Comparison of ENCODE assay signal across 8 cellular contexts in genomic region chr6:37207903-37208456, GRCh38. TPM values are rescaled to one million over a fixed set of nuclear protein-coding genes. Genes with fewer than 3 reads are reported as not detected.
A peak's percentile ranks its signal among the peaks of the same experiment; 100 is the strongest.
DNase-seq lines count a peak whose midpoint lies in the region; ATAC-seq, FAIRE-seq and TF ChIP-seq lines count a peak whose summit lies in the region.

No MANE protein-coding gene starts in this region.

- H3K9me3 ChIP-seq in AG04450 (ENCODE audit: control insufficient read depth, insufficient read depth, low read length) = no peaks in the 10 kb centered on the region
- no peaks in the 10 kb centered on the region for H3K9me3 ChIP-seq in gastroesophageal sphincter
- no peaks in the 10 kb centered on the region for H3K9me3 ChIP-seq in pancreas
- H3K9me3 ChIP-seq in transverse colon = no peaks in the 10 kb centered on the region

- H3K27ac ChIP-seq in AG04450 (ENCODE audit: low read depth, low read length) (no peak overlapping the region), gastroesophageal sphincter (no peak overlapping the region), pancreas (no peak overlapping the region), transverse colon (no peak overlapping the region)

- H3K36me3 ChIP-seq in gastroesophageal sphincter = no peaks in the 10 kb centered on the region
- no peaks in the 10 kb centered on the region for H3K36me3 ChIP-seq in pancreas
- H3K36me3 ChIP-seq in transverse colon = no peaks in the 10 kb centered on the region

- WGBS in gastroesophageal sphincter (ENCODE audit: low coverage in 1 of 2), 2 donors = 60 to 62% methylated on average over 7 of the region's 7 CpGs
- 62 to 69% methylated on average over 7 of the region's 7 CpGs for WGBS in pancreas, 2 donors
- 57 to 93% methylated on average over 3 to 7 of the region's 7 CpGs for WGBS in transverse colon (ENCODE audit: low coverage in 1 of 2), 2 donors

- POLR2A ChIA-PET in AG04450 (lab: Yijun Ruan, JAX) = no interaction called here

- TF ChIP-seq EP300 in gastroesophageal sphincter (IDR thresholded peaks at IDR 0.05) = no peak
- no peak for TF ChIP-seq EP300 in transverse colon (IDR thresholded peaks at IDR 0.05; ENCODE audit: low read depth)

- H3K4me1 ChIP-seq in gastroesophageal sphincter (no peaks in the 10 kb centered on the region), pancreas (no peaks in the 10 kb centered on the region), transverse colon (peaks cover 11 to 32% (median 11%) of the 10 kb centered on the region in 4 donors)

- intact Hi-C loops in pancreas (cut with DNase I) = loop anchor here in 2 of 3 donors (5.0 to 10.0 kb wide), 3 partner anchors 153 to 433 kb away; no protein-coding TSS in a partner anchor
- intact Hi-C loops in transverse colon (cut with DNase I; ENCODE audit: low total_unique reads) = no loop called here

- DNase-seq in AG04450 (ENCODE audit: low read depth, low spot score) = peak; percentile 47
- peak; percentile 73 for DNase-seq in GM19240 (ENCODE audit: insufficient read length, low spot score)
- peak; percentile 91 for DNase-seq in NAMALWA (ENCODE audit: low spot score)
- peak; percentile 88 for DNase-seq in SK-MEL-5 (ENCODE audit: low read depth, low spot score)
- DNase-seq in activated gamma-delta T cell treated with anti-CD3 and anti-CD28 coated beads, Interleukin-2, amount 50 U/mL, for 16 hours (ENCODE audit: low read depth) = peak; percentile 87
- DNase-seq in pancreas = peak; percentile 67 to 89 (median 84)
- peak; percentile 92 for DNase-seq in transverse colon

- CTCF ChIA-PET in AG04450 (lab: Charles Lee) = interaction anchor here (1.0 to 20.3 kb wide), 13 partner anchors 11 to 448 kb away, joined by 3 to 597 read pairs (median 4); partner anchors contain the start of genes C6orf89 and PIM1

- H3K27me3 ChIP-seq in AG04450 (ENCODE audit: control insufficient read depth, insufficient read depth, low read length) (no peaks in the 10 kb centered on the region), gastroesophageal sphincter (no peaks in the 10 kb centered on the region), pancreas (no peaks in the 10 kb centered on the region), transverse colon (no peaks in the 10 kb centered on the region)

- peak; percentile 87 for TF ChIP-seq CTCF in AG04450 (IDR thresholded peaks at IDR 0.05; ENCODE audit: low read depth, low read length)
- peak; percentile 47 to 80 (median 70) for TF ChIP-seq CTCF in gastroesophageal sphincter (IDR thresholded peaks at IDR 0.05)
- TF ChIP-seq CTCF in pancreas (IDR thresholded peaks at IDR 0.05) = peak; percentile 25 to 67 (median 52)
- TF ChIP-seq CTCF in transverse colon (IDR thresholded peaks at IDR 0.05) = peak; percentile 71 to 90 (median 84)

- in situ Hi-C loops in SK-MEL-5 (cut with HindIII; ENCODE audit: low pct_unique_long_range_greater_than_20kb, low sequenced_read_pairs) (no loop called here), transverse colon (cut with MboI; ENCODE audit: low pct_ligation_motif_present in 1 of 4, low pct_unique_long_range_greater_than_20kb in 1 of 4, low sequenced_read_pairs in 3 of 4) (loop anchor here (10.0 to 25.0 kb wide), 6 partner anchors 153 to 446 kb away; partner anchors contain the start of gene C6orf89 (in 3 of the 4))

- no peak for TF ChIP-seq POLR2A in gastroesophageal sphincter (IDR thresholded peaks at IDR 0.05)
- no peak for TF ChIP-seq POLR2A in transverse colon (IDR thresholded peaks at IDR 0.05)

- ATAC-seq in gastroesophageal sphincter = peak; percentile 64
- ATAC-seq in pancreas = peak; percentile 53 to 83 (median 81)

- H3K4me3 ChIP-seq in AG04450 (ENCODE audit: low read depth, low read length) = no peak overlapping the region
- no peak overlapping the region for H3K4me3 ChIP-seq in gastroesophageal sphincter
- no peak overlapping the region for H3K4me3 ChIP-seq in pancreas
- H3K4me3 ChIP-seq in transverse colon = no peak overlapping the region

- FAIRE-seq in pancreas (lab: Jason Lieb, UNC) = no peak

RNA-seq across cellular contexts. Expression of gene PIM1, which starts 38.0 kb away (rescaled TPM):
- polyA plus RNA-seq in AG04450 (2011; rRNA removed) (35.3 and 37.5 TPM in 2 replicates), pancreas (10 to 100 TPM; 11.3 to 15.1 TPM)
- polyA minus RNA-seq in AG04450 (2011; rRNA and poly(A)+ RNA removed) = 55.6 and 64.5 TPM in 2 replicates
- total RNA-seq in SK-MEL-5 (2014; rRNA removed; shearing (Covaris generic)) = 0.85 and 1.1 TPM in 2 replicates
- 1.5 and 1.8 TPM in 2 replicates for polyA plus RNA-seq in SK-MEL-5 (2015; cell fraction: cytosol; rRNA removed)
- 2.9 and 4.2 TPM in 2 replicates for polyA plus RNA-seq in SK-MEL-5 (2015; cell fraction: nucleus; rRNA removed)
- total RNA-seq in gastroesophageal sphincter (10 to 100 TPM; 19.0 to 63.8 (median 21.8) TPM), pancreas (10 to 100 TPM in 4 of 6 donors, 1 to 10 TPM in 2; 7.5 to 25.3 (median 14.1) TPM), transverse colon (100 to 1,000 TPM in 1 of 4 donors, 10 to 100 TPM in 2, 1 to 10 TPM in 1; 6.8 to 102 (median 24.0) TPM)

RNA-seq across cellular contexts. Expression of gene TBC1D22B, which starts 49.6 kb away (rescaled TPM):
- 9.7 and 9.8 TPM in 2 replicates for polyA plus RNA-seq in AG04450 (2011; rRNA removed)
- polyA minus RNA-seq in AG04450 (2011; rRNA and poly(A)+ RNA removed) = 7.5 and 8.7 TPM in 2 replicates
- total RNA-seq in SK-MEL-5 (2014; rRNA removed; shearing (Covaris generic)) = 6.5 and 7.1 TPM in 2 replicates
- 10.2 and 10.7 TPM in 2 replicates for polyA plus RNA-seq in SK-MEL-5 (2015; cell fraction: cytosol; rRNA removed)
- polyA plus RNA-seq in SK-MEL-5 (2015; cell fraction: nucleus; rRNA removed) = 9.3 and 9.8 TPM in 2 replicates
- 1 to 10 TPM; 5.0 to 9.2 (median 8.3) TPM for total RNA-seq in gastroesophageal sphincter
- 1 to 10 TPM; 5.1 to 9.0 (median 6.3) TPM for total RNA-seq in pancreas
- 1 to 10 TPM; 4.3 to 6.6 TPM for polyA plus RNA-seq in pancreas
- total RNA-seq in transverse colon = 10 to 100 TPM in 3 of 4 donors, 1 to 10 TPM in 1; 9.0 to 15.7 (median 12.6) TPM

RNA-seq across cellular contexts. Expression of gene TMEM217, which starts 50.0 kb away (rescaled TPM):
- polyA plus RNA-seq in AG04450 (2011; rRNA removed) (7.7 and 7.8 TPM in 2 replicates), pancreas (1 to 10 TPM; 1.4 to 1.7 TPM)
- polyA minus RNA-seq in AG04450 (2011; rRNA and poly(A)+ RNA removed) = 4.0 and 7.6 TPM in 2 replicates
- total RNA-seq in SK-MEL-5 (2014; rRNA removed; shearing (Covaris generic)) = 0.11 and 0.40 TPM in 2 replicates
- polyA plus RNA-seq in SK-MEL-5 (2015; cell fraction: cytosol; rRNA removed) = 0.14 and 1.2 TPM in 2 replicates
- not detected in 2 replicates for polyA plus RNA-seq in SK-MEL-5 (2015; cell fraction: nucleus; rRNA removed)
- total RNA-seq in gastroesophageal sphincter (under 1 TPM in 1 of 4 donors, not detected in 3; 0.40 TPM), pancreas (1 to 10 TPM in 3 of 6 donors, under 1 TPM in 3; 0.19 to 2.1 (median 0.94) TPM), transverse colon (1 to 10 TPM in 2 of 4 donors, under 1 TPM in 1, not detected in 1; 0.41 to 1.4 (median 1.1) TPM)
